ENCODE assay signal across 14 cellular contexts in genomic region chr17:42131232-42131631, GRCh38. TPM values are rescaled to one million over a fixed set of nuclear protein-coding genes. Genes with fewer than 3 reads are reported as not detected.
DNase-seq lines count a peak whose midpoint lies in the region; ATAC-seq and TF ChIP-seq lines count a peak whose summit lies in the region.
"Had no signal": no experiment of that assay in that cellular context is flagged by ENCODE, and none has a peak within 500 bp of the region (broad histone marks: within the 10 kb centered on the region; RNA-seq: fewer than 3 reads in every experiment).

No MANE protein-coding gene starts in this region.

- no peak for DNase-seq in HL-60 (ENCODE audit: low read depth in 1 of 2, low spot score in 1 of 2)
- DNase-seq in central memory CD8-positive, alpha-beta T cell (ENCODE audit: low spot score in 2 of 2): no peak
- DNase-seq in osteoblast (ENCODE audit: insufficient read length, low spot score, missing footprints): no peak
- no peak for DNase-seq in NCI-H1092 treated with DMSO at 0.1 percent for 48 hours (lab: John Stamatoyannopoulos, UW)
- DNase-seq in hippocampal formation (lab: John Stamatoyannopoulos, UW): no peak
- DNase-seq in NOMO-1 (lab: John Stamatoyannopoulos, UW; ENCODE audit: unreplicated experiment in 2 of 2): no peak
- DNase-seq: amygdala, islet precursor cell, NCI-H1694 treated with DMSO at 0.1 percent for 48 hours had no signal

- peak overlapping the region; percentile 60 to 95 (median 90) for H3K4me2 ChIP-seq in BLaER1 treated with 17β-estradiol and CSF1 and Interleukin-3, amounts not matched to agents 10 nM and 100 nM
- no peak overlapping the region for H3K4me2 ChIP-seq in osteoblast (ENCODE audit: insufficient read depth, low read length)

- H3K27me3 ChIP-seq in BLaER1 treated with 17β-estradiol and CSF1 and Interleukin-3, amounts not matched to agents 10 nM and 100 nM: no peaks in the 10 kb centered on the region
- H3K27me3 ChIP-seq in HL-60 (ENCODE audit: insufficient read depth, poor library complexity, severe bottlenecking) (no peaks in the 10 kb centered on the region), osteoblast (ENCODE audit: insufficient read depth, low read length) (no peaks in the 10 kb centered on the region)

- H3K9me3 Mint-ChIP-seq in central memory CD8-positive, alpha-beta T cell: no peaks in the 10 kb centered on the region

- H3K36me3 Mint-ChIP-seq in central memory CD8-positive, alpha-beta T cell (ENCODE audit: insufficient read depth): peaks cover 47% of the 10 kb centered on the region

- no peaks in the 10 kb centered on the region for H3K27me3 Mint-ChIP-seq in central memory CD8-positive, alpha-beta T cell

- no peak overlapping the region for H2AFZ ChIP-seq in osteoblast (ENCODE audit: low read length)

- H3K27ac Mint-ChIP-seq in central memory CD8-positive, alpha-beta T cell (ENCODE audit: low read depth): peak overlapping the region; percentile 68

- H3K9ac ChIP-seq in BLaER1 treated with 17β-estradiol and CSF1 and Interleukin-3, amounts not matched to agents 10 nM and 100 nM: peak overlapping the region; percentile 32 to 75 (median 56); a peak in 18 of 22 replicates

- H3K4me1 Mint-ChIP-seq in central memory CD8-positive, alpha-beta T cell: peaks cover 38% of the 10 kb centered on the region

- no peaks in the 10 kb centered on the region for H3K9me3 ChIP-seq in BLaER1 treated with 17β-estradiol and CSF1 and Interleukin-3, amounts not matched to agents 10 nM and 100 nM (replicated peaks in 1 of 11)
- H3K9me3 ChIP-seq in osteoblast (ENCODE audit: low read depth, low read length): no peaks in the 10 kb centered on the region

- H3K36me3 ChIP-seq in BLaER1 treated with 17β-estradiol and CSF1 and Interleukin-3, amounts not matched to agents 10 nM and 100 nM: peaks cover 61 to 81% (median 68%) of the 10 kb centered on the region in 11 experiments
- peaks cover 48% of the 10 kb centered on the region for H3K36me3 ChIP-seq in osteoblast (ENCODE audit: insufficient read depth, low read length)

- H4K20me1 ChIP-seq in BLaER1 treated with 17β-estradiol and CSF1 and Interleukin-3, amounts not matched to agents 10 nM and 100 nM: peaks cover 7 to 97% (median 77%) of the 10 kb centered on the region in 11 experiments; a peak in 20 of 22 replicates
- H4K20me1 ChIP-seq in osteoblast (ENCODE audit: insufficient read depth, low read length): peaks cover 59% of the 10 kb centered on the region

- no peak for ATAC-seq in central memory CD8-positive, alpha-beta T cell (replicated peaks; ENCODE audit: extremely low read depth, poor library complexity, severe bottlenecking)
- ATAC-seq in GM21717 (IDR thresholded peaks at IDR 0.05; ENCODE audit: unreplicated experiment): no peak

- peak overlapping the region; percentile 48 to 90 (median 68); a peak in 21 of 22 replicates for H3K27ac ChIP-seq in BLaER1 treated with 17β-estradiol and CSF1 and Interleukin-3, amounts not matched to agents 10 nM and 100 nM
- 0 out of 2 replicates have a peak overlapping the region, but pooled peaks have one; percentile 10 for H3K27ac ChIP-seq in HL-60 (replicated peaks)
- peak overlapping the region; percentile 31 for H3K27ac ChIP-seq in osteoblast (ENCODE audit: low read depth, low read length)
- H3K27ac ChIP-seq: VCaP had no signal

- TF ChIP-seq CTCF in HL-60 (IDR thresholded peaks at IDR 0.05; ENCODE audit: insufficient read depth, low read length) (no peak), osteoblast (IDR thresholded peaks at IDR 0.05; ENCODE audit: extremely low read depth, low read depth, low read length) (no peak)

- H3K4me3 Mint-ChIP-seq in central memory CD8-positive, alpha-beta T cell: no peak overlapping the region

- H3K4me1 ChIP-seq in BLaER1 treated with 17β-estradiol and CSF1 and Interleukin-3, amounts not matched to agents 10 nM and 100 nM: peaks cover 56 to 94% (median 84%) of the 10 kb centered on the region in 10 experiments
- H3K4me1 ChIP-seq in osteoblast (ENCODE audit: insufficient read depth, low read length): peaks cover 38% of the 10 kb centered on the region

- H3K4me3 ChIP-seq in BLaER1 treated with 17β-estradiol and CSF1 and Interleukin-3, amounts not matched to agents 10 nM and 100 nM: peak overlapping the region in 7 of 10 experiments; percentile 22 to 51 (median 30); a peak in 13 of 20 replicates
- no peak overlapping the region for H3K4me3 ChIP-seq in HL-60 (replicated peaks; ENCODE audit: insufficient read depth, low read length)
- H3K4me3 ChIP-seq in osteoblast (ENCODE audit: insufficient read depth, low read length): no peak overlapping the region

- peaks cover 79% of the 10 kb centered on the region for H3K79me2 ChIP-seq in osteoblast (ENCODE audit: insufficient read depth, low read length)

RNA-seq across cellular contexts. Expression of gene HSPB9, which starts 8.6 kb away (rescaled TPM):
- not detected in 2 replicates for total RNA-seq in osteoblast
- total RNA-seq: epithelial cell of proximal tubule, posterior vena cava had no signal

RNA-seq across cellular contexts. Expression of gene KAT2A, which starts 10.1 kb away (rescaled TPM):
- 8.3 and 9.0 TPM in 2 replicates for total RNA-seq in osteoblast

RNA-seq across cellular contexts. Expression of gene DHX58, which starts 18.7 kb away (rescaled TPM):
- 18.5 and 23.0 TPM in 2 replicates for total RNA-seq in osteoblast

RNA-seq across cellular contexts. Expression of gene RAB5C, which starts 23.6 kb away (rescaled TPM):
- total RNA-seq in osteoblast: 80.0 and 90.5 TPM in 2 replicates

RNA-seq across cellular contexts. Expression of gene ZNF385C, which starts 33.0 kb away (rescaled TPM):
- total RNA-seq in osteoblast: not detected in 2 replicates
- total RNA-seq: epithelial cell of proximal tubule had no signal

Comparison
In these comparisons a context has a peak if more than half of its experiments do, and no peak if none do; other contexts are left out.
1. H3K27ac ChIP-seq: peak in every context shown above with its lines; median percentile 68 in BLaER1 treated with 17β-estradiol and CSF1 and Interleukin-3, amounts not matched to agents 10 nM and 100 nM; 31 in osteoblast; 10 in HL-60.
2. H3K4me3 ChIP-seq: peak in BLaER1 treated with 17β-estradiol and CSF1 and Interleukin-3, amounts not matched to agents 10 nM and 100 nM (7 of 10); none in HL-60 (single experiment) and osteoblast (single experiment).